ENCODE assay signal across 23 cellular contexts in genomic region chr22:47102648-47103047, GRCh38.
A peak's percentile ranks its signal among the peaks of the same experiment; 100 is the strongest.
DNase-seq lines count a peak whose midpoint lies in the region; ATAC-seq and TF ChIP-seq lines count a peak whose summit lies in the region.
"Had no signal": no experiment of that assay in that cellular context is flagged by ENCODE, and none has a peak within 500 bp of the region (broad histone marks: within the 10 kb centered on the region; RNA-seq: fewer than 3 reads in every experiment).

No MANE protein-coding gene starts in this region.

- H3K9me2 ChIP-seq in GM23248 (ENCODE audit: insufficient read depth): no peaks in the 10 kb centered on the region

- no peaks in the 10 kb centered on the region for H4K20me1 ChIP-seq in GM23248 (ENCODE audit: insufficient read depth)

- peak overlapping the region; percentile 66 for H3K4me3 Mint-ChIP-seq in Caco-2 (ENCODE audit: unreplicated experiment)
- H3K4me3 Mint-ChIP-seq in mesothelial cell of epicardium: no peak overlapping the region
- H3K4me3 Mint-ChIP-seq: CD14-positive monocyte; memory B cell; natural killer cell treated with Interleukin-12 subunit alpha and Interleukin-12 subunit beta and Interleukin-15 and Interleukin-18, amount 100 ng/mL, for 72 hours had no signal

- H3K27me3 Mint-ChIP-seq in Caco-2 (ENCODE audit: insufficient read depth, unreplicated experiment) (no peaks in the 10 kb centered on the region), mesothelial cell of epicardium (ENCODE audit: low read depth) (no peaks in the 10 kb centered on the region)
- H3K27me3 Mint-ChIP-seq: memory B cell; natural killer cell treated with Interleukin-12 subunit alpha and Interleukin-12 subunit beta and Interleukin-15 and Interleukin-18, amount 100 ng/mL, for 72 hours had no signal

- H3K9me3 ChIP-seq in Caco-2 (no peaks in the 10 kb centered on the region), GM23248 (ENCODE audit: low read depth) (no peaks in the 10 kb centered on the region)
- H3K9me3 ChIP-seq: breast epithelium, prostate gland had no signal

- no peak overlapping the region for H3K9ac ChIP-seq in GM23248

- H3K36me3 Mint-ChIP-seq in Caco-2 (ENCODE audit: insufficient read depth, unreplicated experiment) (peaks cover 29% of the 10 kb centered on the region), mesothelial cell of epicardium (peaks cover 5% of the 10 kb centered on the region)
- H3K36me3 Mint-ChIP-seq: natural killer cell treated with Interleukin-12 subunit alpha and Interleukin-12 subunit beta and Interleukin-15 and Interleukin-18, amount 100 ng/mL, for 72 hours had no signal

- peaks cover 56% of the 10 kb centered on the region for H3K4me1 ChIP-seq in Caco-2
- H3K4me1 ChIP-seq in GM23248 (ENCODE audit: insufficient read depth): peaks cover 12% of the 10 kb centered on the region
- H3K4me1 ChIP-seq: breast epithelium, prostate gland had no signal

- no peak for ATAC-seq in GM21528 (IDR thresholded peaks at IDR 0.05; ENCODE audit: low FRiP score, unreplicated experiment)
- ATAC-seq: HCT116; natural killer cell treated with Interleukin-12 subunit alpha and Interleukin-12 subunit beta and Interleukin-15 and Interleukin-18, amount 100 ng/mL, for 72 hours; Panc1 had no signal

- no peak overlapping the region for H2AFZ ChIP-seq in GM23248

- POLR2A ChIA-PET in Caco-2 (lab: Charles Lee): interaction anchor here (0.5 to 0.6 kb wide), 2 partner anchors 52 to 341 kb away, joined by 3 to 4 read pairs; no protein-coding TSS in a partner anchor

- H3F3A ChIP-seq in GM23248 (ENCODE audit: insufficient read depth): peaks cover 22% of the 10 kb centered on the region

- H3K79me2 ChIP-seq in GM23248 (ENCODE audit: insufficient read depth): no peaks in the 10 kb centered on the region

- CTCF ChIA-PET in Caco-2 (lab: Charles Lee): no interaction called here

- no peak overlapping the region for H3K27ac ChIP-seq in GM23248
- H3K27ac ChIP-seq: breast epithelium, epithelial cell of prostate, prostate gland had no signal

- H3K4me2 ChIP-seq in GM23248 (ENCODE audit: unreplicated experiment): no peak overlapping the region

- peaks cover 2% of the 10 kb centered on the region; the same call in 1 of the 2 replicates for H3K36me3 ChIP-seq in Caco-2 (ENCODE audit: control insufficient read depth, insufficient read depth, low read length)
- H3K36me3 ChIP-seq in GM23248 (ENCODE audit: low read depth): no peaks in the 10 kb centered on the region
- H3K36me3 ChIP-seq: breast epithelium, prostate gland had no signal

- no peak for TF ChIP-seq CTCF in Caco-2 (IDR thresholded peaks at IDR 0.05; ENCODE audit: insufficient read depth in 1 of 2, low read depth in 1 of 2, low read length in 1 of 2, severe bottlenecking in 1 of 2, unreplicated experiment in 1 of 2)
- TF ChIP-seq CTCF in mesothelial cell of epicardium (IDR thresholded peaks at IDR 0.05; ENCODE audit: unreplicated experiment): no peak

- H3K27me3 ChIP-seq in Caco-2 (replicated peaks; ENCODE audit: control insufficient read depth, insufficient read depth, low read length): no peaks in the 10 kb centered on the region
- no peaks in the 10 kb centered on the region for H3K27me3 ChIP-seq in GM23248 (replicated peaks; ENCODE audit: insufficient read depth)
- H3K27me3 ChIP-seq: breast epithelium had no signal

- peak; percentile 88 to 91 for DNase-seq in Caco-2
- DNase-seq in NCI-H526 (lab: John Stamatoyannopoulos, UW): peak; percentile 76 to 83
- peak; percentile 68 for DNase-seq in iPS DF 4.7 (ENCODE audit: extremely low read depth, low spot score)
- peak in 1 of 2 experiments; percentile 22 for DNase-seq in mesothelial cell of epicardium (ENCODE audit: low spot score in 2 of 2, unreplicated experiment in 2 of 2)
- no peak for DNase-seq in GM23248
- no peak for DNase-seq in kidney glomerular epithelial cell (lab: John Stamatoyannopoulos, UW)
- DNase-seq in SIG-M5 treated with dmso at 0.1 percent for 504 hours (lab: John Stamatoyannopoulos, UW; ENCODE audit: unreplicated experiment): no peak
- DNase-seq: foreskin melanocyte; MM.1S; NCI-H146; NCI-H2171 treated with DMSO at 0.1 percent for 48 hours; stimulated activated CD4-positive, alpha-beta T cell treated with anti-CD3 and anti-CD28 coated beads, Interleukin-4, amount 100 ng/mL, for 4 hours; T1000 had no signal

- H3K4me1 Mint-ChIP-seq in Caco-2 (ENCODE audit: low read depth, unreplicated experiment) (peaks cover 42% of the 10 kb centered on the region), mesothelial cell of epicardium (peaks cover 9% of the 10 kb centered on the region)
- H3K4me1 Mint-ChIP-seq: CD14-positive monocyte had no signal

- WGBS in GM23248 (ENCODE audit: low coverage in 1 of 2, low lambda C conversion rate in 2 of 2, missing lambda C conversion rate in 2 of 2), 2 experiments: 95 to 100% methylated on average over 2 of the region's 2 CpGs

- H3K9me3 Mint-ChIP-seq in Caco-2 (ENCODE audit: unreplicated experiment): peaks cover 15% of the 10 kb centered on the region
- H3K9me3 Mint-ChIP-seq in mesothelial cell of epicardium: peaks cover 17% of the 10 kb centered on the region
- H3K9me3 Mint-ChIP-seq: activated T-helper 2 cell treated with anti-CD3 and anti-CD28 coated beads, Interferon-gamma antibody, Interleukin-2, Interleukin-4, amounts not matched to agents 10 μg/mL and 5 μg/mL and 100 μg/mL, durations not matched to agents 14 hours and 24 hours and 36 hours; memory B cell; natural killer cell treated with Interleukin-12 subunit alpha and Interleukin-12 subunit beta and Interleukin-15 and Interleukin-18, amount 100 ng/mL, for 72 hours had no signal

- in situ Hi-C loops in GM23248 (cut with MboI): no loop called here

- intact Hi-C loops in Caco-2 (cut with micrococcal nuclease; ENCODE audit: unreplicated experiment): loop anchor here (1.0 kb wide), 2 partner anchors 9 to 167 kb away; no protein-coding TSS in a partner anchor

- peak overlapping the region; percentile 94 for H3K27ac Mint-ChIP-seq in Caco-2 (ENCODE audit: unreplicated experiment)
- peak overlapping the region; percentile 39 for H3K27ac Mint-ChIP-seq in mesothelial cell of epicardium
- H3K27ac Mint-ChIP-seq: activated T-helper 2 cell treated with anti-CD3 and anti-CD28 coated beads, Interferon-gamma antibody, Interleukin-2, Interleukin-4, amounts not matched to agents 10 μg/mL and 5 μg/mL and 100 μg/mL, durations not matched to agents 14 hours and 24 hours and 36 hours; CD14-positive monocyte; natural killer cell treated with Interleukin-12 subunit alpha and Interleukin-12 subunit beta and Interleukin-15 and Interleukin-18, amount 100 ng/mL, for 72 hours had no signal

- H3K4me3 ChIP-seq in Caco-2 (ENCODE audit: low read depth, low read length) (peak overlapping the region; percentile 27; the same call in 1 of the 2 replicates), GM23248 (no peak overlapping the region)
- H3K4me3 ChIP-seq: breast epithelium, prostate gland had no signal

- no TSS peak for BruUV-seq in Caco-2 (replicated peaks; lab: Mats Ljungman, UMichigan)

Comparison
In these comparisons a context has a peak if more than half of its experiments do, and no peak if none do; other contexts are left out.
1. DNase-seq: peak in Caco-2 (2 of 2), NCI-H526 (2 of 2) and iPS DF 4.7 (single experiment); none in GM23248 (single experiment), kidney glomerular epithelial cell (single experiment) and SIG-M5 treated with dmso at 0.1 percent for 504 hours (single experiment).